In the genomic region with DNA sequence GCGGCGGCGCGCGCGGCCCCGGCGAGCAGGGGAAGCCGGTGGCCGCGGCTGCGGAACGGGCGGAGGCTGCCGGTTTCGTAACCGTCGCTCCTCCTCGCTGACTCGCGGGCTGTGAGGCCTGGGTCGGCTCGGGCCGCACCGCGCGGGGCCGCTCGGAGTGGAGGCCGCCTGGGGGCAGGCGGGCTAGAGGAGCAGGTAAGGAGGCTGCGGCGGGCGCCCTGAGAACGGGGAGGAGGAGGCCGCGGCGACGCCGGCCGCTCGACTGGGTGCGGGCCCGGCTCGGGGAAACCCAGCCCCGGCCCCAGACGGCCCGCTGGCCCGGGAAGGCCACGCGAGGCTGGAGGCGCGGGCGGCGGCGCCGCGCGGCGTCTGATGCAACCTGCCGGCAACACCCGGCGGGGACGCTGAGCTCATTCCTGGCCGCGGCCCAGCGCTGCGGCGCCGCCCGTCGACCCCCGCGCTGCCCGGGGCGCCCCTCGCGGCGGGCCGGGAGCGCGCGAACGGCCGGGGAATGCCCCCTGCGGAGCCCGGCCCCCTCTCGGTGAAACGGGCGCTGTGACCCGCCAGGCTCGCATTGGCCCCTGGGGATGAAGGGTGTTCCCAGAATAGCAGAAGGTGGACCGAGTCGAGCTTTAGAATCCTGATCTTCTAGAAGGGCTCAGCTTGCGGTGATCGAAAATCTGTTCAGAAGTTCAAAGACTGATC, we compare ENCODE assay signal across 8 cellular contexts. TPM values are rescaled to one million over a fixed set of nuclear protein-coding genes. Genes with fewer than 3 reads are reported as not detected.
A peak's percentile ranks its signal among the peaks of the same experiment; 100 is the strongest.
DNase-seq lines count a peak whose midpoint lies in the region; ATAC-seq, FAIRE-seq and TF ChIP-seq lines count a peak whose summit lies in the region.

A gene (plus strand): TSS at position 9 of the 705 bp plus-strand sequence. CDS start 5,531 bp downstream, outside the sequence.

- dilution Hi-C loops in keratinocyte (cut with MboI; ENCODE audit: extremely low pct_ligation_motif_present, low sequenced_read_pairs) = no loop called here

- H3K4me3 ChIP-seq in bronchial epithelial cell (ENCODE audit: low read depth, low read length) = peak within 1 kb of the TSS; percentile 51
- H3K4me3 ChIP-seq in keratinocyte (ENCODE audit: control insufficient read depth in 2 of 3, extremely low read depth in 1 of 3, insufficient read depth in 2 of 3, low read depth in 1 of 3, low read length in 3 of 3) = peak within 1 kb of the TSS; percentile 71 to 89 (median 78)

- TF ChIP-seq CTCF in bronchial epithelial cell (IDR thresholded peaks at IDR 0.05; ENCODE audit: insufficient read depth, low read length, severe bottlenecking) = peak; percentile 7
- no peak for TF ChIP-seq CTCF in keratinocyte (optimal IDR thresholded peaks at IDR 0.05 in 1 of 3, IDR thresholded peaks at IDR 0.05 in 1 of 3, conservative IDR thresholded peaks at IDR 0.05 in 1 of 3; ENCODE audit: extremely low read depth in 1 of 3, insufficient read depth in 2 of 3, low read length in 3 of 3)

- peaks cover 19% of the 10 kb centered on the region for H4K20me1 ChIP-seq in keratinocyte (ENCODE audit: control insufficient read depth, extremely low read depth, insufficient read depth, low read length)

- H3K36me3 Mint-ChIP-seq in T-helper 17 cell (ENCODE audit: low read depth) = peaks cover 4% of the 10 kb centered on the region

- H2AFZ ChIP-seq in keratinocyte (ENCODE audit: control insufficient read depth, low read length) = peak within 1 kb of the TSS; percentile 46

- peak within 1 kb of the TSS; percentile 95 for H3K27ac Mint-ChIP-seq in T-helper 17 cell

- H3K36me3 ChIP-seq in bronchial epithelial cell (ENCODE audit: control insufficient read depth, insufficient read depth, low read length) (peaks cover 3% of the 10 kb centered on the region), keratinocyte (ENCODE audit: control insufficient read depth in 2 of 2, extremely low read depth in 1 of 2, insufficient read depth in 2 of 2, low read length in 2 of 2) (peaks cover 0 to 17% of the 10 kb centered on the region in 2 experiments)

- peaks cover 45% of the 10 kb centered on the region for H3K79me2 ChIP-seq in keratinocyte (ENCODE audit: control insufficient read depth, insufficient read depth, low read length)

- TF ChIP-seq EP300 in Ishikawa (IDR thresholded peaks at IDR 0.05; ENCODE audit: borderline replicate concordance) = no peak; the same call in 1 of the 2 replicates

- peaks cover 33% of the 10 kb centered on the region for H3K4me1 Mint-ChIP-seq in T-helper 17 cell

- no peaks in the 10 kb centered on the region for H3K27me3 ChIP-seq in bronchial epithelial cell (ENCODE audit: control insufficient read depth, insufficient read depth, low read length)
- no peaks in the 10 kb centered on the region for H3K27me3 ChIP-seq in keratinocyte (ENCODE audit: control insufficient read depth, extremely low read depth, insufficient read depth, low read length)

- peak within 1 kb of the TSS; percentile 96 for H3K27ac ChIP-seq in keratinocyte (ENCODE audit: control insufficient read depth, insufficient read depth, low read length)

- no peak for FAIRE-seq in bronchial epithelial cell (lab: Jason Lieb, UNC)
- FAIRE-seq in keratinocyte (lab: Jason Lieb, UNC) = no peak

- ATAC-seq in GM21723 (IDR thresholded peaks at IDR 0.05; ENCODE audit: unreplicated experiment) (peak; percentile 51), T-helper 17 cell (peak; percentile 50)

- no peak for TF ChIP-seq RAD21 in Ishikawa (IDR thresholded peaks at IDR 0.05; ENCODE audit: low read depth)

- H3K9me3 ChIP-seq in T-helper 17 cell (ENCODE audit: control insufficient read depth, low read length, poor library complexity, severe bottlenecking) (no peaks in the 10 kb centered on the region), keratinocyte (ENCODE audit: control insufficient read depth, low read depth, low read length) (no peaks in the 10 kb centered on the region)

- H3K4me3 Mint-ChIP-seq in T-helper 17 cell = peak within 1 kb of the TSS; percentile 98

- H3K9me1 ChIP-seq in keratinocyte (ENCODE audit: control insufficient read depth, extremely low read depth, insufficient read depth, low read length) = peaks cover 7% of the 10 kb centered on the region

- peak within 1 kb of the TSS; percentile 88 for H3K4me2 ChIP-seq in keratinocyte (ENCODE audit: control insufficient read depth, extremely low read depth, insufficient read depth, low read depth, low read length)

- no peaks in the 10 kb centered on the region for H3K27me3 Mint-ChIP-seq in T-helper 17 cell

- H3K9ac ChIP-seq in keratinocyte (ENCODE audit: control insufficient read depth, extremely low read depth, insufficient read depth, low read length) = peak within 1 kb of the TSS; percentile 89

- peaks cover 44% of the 10 kb centered on the region for H3K4me1 ChIP-seq in keratinocyte (ENCODE audit: control insufficient read depth, extremely low read depth, insufficient read depth, low read length)

- DNase-seq in NCI-H1694 treated with DMSO at 0.1 percent for 48 hours (lab: John Stamatoyannopoulos, UW) (peak; percentile 38), NCI-H1694 (lab: John Stamatoyannopoulos, UW) (no peak), T-helper 17 cell (peak in 2 of 3 donors; percentile 59 to 63), bronchial epithelial cell (ENCODE audit: low read depth) (no peak), keratinocyte (ENCODE audit: low read depth, low spot score) (no peak)
- DNase-seq in stimulated activated CD4-positive, alpha-beta T cell treated with anti-CD3 and anti-CD28 coated beads, Interleukin-2, amount 100 ng/mL, for 4 hours (ENCODE audit: low read depth) = peak; percentile 52

TF ChIP-seq in Ishikawa, 13 proteins besides CTCF, POLR2A, EP300 and RAD21:
- TF ChIP-seq NFIC (IDR thresholded peaks at IDR 0.05) (no peak), CEBPB (IDR thresholded peaks at IDR 0.05) (peak; percentile 63; the same call in 1 of the 2 replicates)
- TF ChIP-seq, protein P1, sequence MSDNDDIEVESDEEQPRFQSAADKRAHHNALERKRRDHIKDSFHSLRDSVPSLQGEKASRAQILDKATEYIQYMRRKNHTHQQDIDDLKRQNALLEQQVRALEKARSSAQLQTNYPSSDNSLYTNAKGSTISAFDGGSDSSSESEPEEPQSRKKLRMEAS (IDR thresholded peaks at IDR 0.05) = 0 out of 2 replicates have a peak, but pooled peaks have one; percentile 36

RNA-seq across cellular contexts. Expression of the gene that starts here (rescaled TPM):
- total RNA-seq in T-helper 17 cell = 10 to 100 TPM; 17.0 to 22.0 TPM
- total RNA-seq in bronchial epithelial cell = 124 and 128 TPM in 2 replicates
- 20.4 to 31.9 TPM (median 22.4 TPM) in 3 replicates for polyA plus RNA-seq in keratinocyte
- 41.5 TPM for polyA plus RNA-seq in keratinocyte (2011; ENCODE audit: low read depth)
- polyA plus RNA-seq in keratinocyte (2011; cell fraction: cytosol; rRNA removed) = 17.4 and 26.2 TPM in 2 replicates
- 17.8 and 21.8 TPM in 2 replicates for polyA plus RNA-seq in keratinocyte (2011; cell fraction: nucleus; rRNA removed)
- polyA plus RNA-seq in keratinocyte (2012; ENCODE audit: low replicate concordance) = 20.3 and 41.2 TPM in 2 replicates
- polyA minus RNA-seq in keratinocyte = 6.0 to 24.1 TPM (median 14.7 TPM) in 3 replicates
- 17.3 TPM for polyA minus RNA-seq in keratinocyte (2011; cell fraction: cytosol; rRNA and poly(A)+ RNA removed)
- 6.8 and 11.9 TPM in 2 replicates for polyA minus RNA-seq in keratinocyte (2011; cell fraction: nucleus; rRNA and poly(A)+ RNA removed)

Comparison
In these comparisons a context has a peak if more than half of its experiments do, and no peak if none do; other contexts are left out.
1. DNase-seq: peak in NCI-H1694 treated with DMSO at 0.1 percent for 48 hours (single experiment), T-helper 17 cell (2 of 3) and stimulated activated CD4-positive, alpha-beta T cell treated with anti-CD3 and anti-CD28 coated beads, Interleukin-2, amount 100 ng/mL, for 4 hours (single experiment); none in NCI-H1694 (single experiment), bronchial epithelial cell (single experiment) and keratinocyte (single experiment).